8 cellular contexts compared by ENCODE assay signal in the genomic region with DNA sequence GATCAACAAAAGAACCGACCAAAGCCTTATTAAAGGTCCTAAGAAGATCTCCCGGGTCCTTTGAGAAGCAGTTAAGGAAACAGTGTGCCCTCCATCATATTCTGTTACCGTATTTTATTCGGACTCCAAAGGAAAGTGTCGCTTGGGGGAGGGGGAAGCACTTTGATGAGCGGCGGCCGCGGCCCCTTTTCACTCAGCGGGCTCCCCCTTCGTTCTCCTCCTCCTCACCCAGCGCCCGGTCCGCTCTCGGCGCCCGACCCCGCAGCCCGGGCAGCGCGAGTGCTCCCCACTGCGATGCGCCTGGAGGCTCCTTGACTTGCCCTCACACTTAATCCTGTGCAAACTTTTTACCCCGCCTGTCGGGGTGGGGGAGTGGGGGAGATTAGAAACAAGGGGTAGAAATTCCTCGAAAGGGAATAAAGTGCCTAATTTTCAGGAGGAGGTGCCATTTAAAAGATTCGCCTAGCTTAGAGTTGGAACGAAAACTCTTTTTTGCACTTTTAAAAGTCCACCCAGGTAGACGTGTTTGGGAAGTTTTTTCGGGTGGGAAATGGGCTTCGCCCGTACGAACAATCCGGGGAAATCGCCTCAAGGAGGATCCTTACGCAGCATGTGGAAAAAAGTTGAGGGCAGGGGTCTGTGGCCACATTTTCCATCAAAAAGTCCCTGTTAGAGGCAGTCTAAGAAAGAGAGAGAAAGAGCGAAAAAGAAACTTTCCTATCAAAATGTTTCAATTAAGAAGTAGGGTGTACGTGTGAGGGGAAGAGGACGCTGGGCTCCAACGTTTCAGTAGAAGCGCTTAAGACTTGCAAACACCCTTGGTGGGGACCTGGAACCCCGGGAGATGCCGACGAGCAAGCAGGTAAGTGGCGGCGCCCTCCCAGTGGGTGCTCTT. TPM values are rescaled to one million over a fixed set of nuclear protein-coding genes. Genes with fewer than 3 reads are reported as not detected.
A peak's percentile ranks its signal among the peaks of the same experiment; 100 is the strongest.
DNase-seq lines count a peak whose midpoint lies in the region; ATAC-seq and TF ChIP-seq lines count a peak whose summit lies in the region.

No MANE protein-coding gene starts in this region.

- H3K4me3 ChIP-seq in ascending aorta, result peak overlapping the region; percentile 66 to 70
- peak overlapping the region; percentile 30 to 53 (median 52) for H3K4me3 ChIP-seq in right lobe of liver
- peak overlapping the region; percentile 46 to 71 for H3K4me3 ChIP-seq in aorta (ENCODE audit: low read length in 2 of 2)

- H3K27ac Mint-ChIP-seq in IgD-negative memory B cell, result peak overlapping the region; percentile 78 to 93 (median 82)

- intact Hi-C loops in ascending aorta (cut with DNase I) (no loop called here), right lobe of liver (cut with DNase I) (no loop called here), aorta (cut with DNase I) (no loop called here)

- peaks cover 15% of the 10 kb centered on the region for H3K36me3 Mint-ChIP-seq in IgD-negative memory B cell

- H3K9me3 ChIP-seq in ascending aorta (no peaks in the 10 kb centered on the region), right lobe of liver (no peaks in the 10 kb centered on the region), aorta (ENCODE audit: control insufficient read depth, low read length) (peaks cover 1% of the 10 kb centered on the region)

- H3K4me1 ChIP-seq in ascending aorta (peaks cover 7 to 29% of the 10 kb centered on the region in 2 donors), right lobe of liver (peaks cover 0 to 50% (median 0%) of the 10 kb centered on the region in 4 donors), aorta (ENCODE audit: control insufficient read depth in 1 of 2, insufficient read depth in 2 of 2, low read length in 2 of 2) (no peaks in the 10 kb centered on the region)

- TF ChIP-seq CTCF in ascending aorta (IDR thresholded peaks at IDR 0.05), result no peak
- no peak for TF ChIP-seq CTCF in right lobe of liver (IDR thresholded peaks at IDR 0.05)

- H3K27me3 ChIP-seq in ascending aorta (peaks cover 29% of the 10 kb centered on the region), right lobe of liver (peaks cover 4% of the 10 kb centered on the region in 2 donors), aorta (ENCODE audit: control insufficient read depth in 1 of 2, insufficient read depth in 2 of 2, low read length in 1 of 2) (peaks cover 0 to 1% of the 10 kb centered on the region in 2 donors)

- peaks cover 77% of the 10 kb centered on the region for H3K27me3 Mint-ChIP-seq in IgD-negative memory B cell

- H3K4me3 Mint-ChIP-seq in IgD-negative memory B cell, result peak overlapping the region; percentile 82 to 96 (median 86)

- H3K36me3 ChIP-seq in ascending aorta, result peaks cover 0 to 10% of the 10 kb centered on the region in 2 donors
- peaks cover 0 to 12% (median 0%) of the 10 kb centered on the region in 4 donors for H3K36me3 ChIP-seq in right lobe of liver
- no peaks in the 10 kb centered on the region for H3K36me3 ChIP-seq in aorta (ENCODE audit: control insufficient read depth in 1 of 2, insufficient read depth in 2 of 2, low read length in 1 of 2)

- TF ChIP-seq POLR2A in right lobe of liver (IDR thresholded peaks at IDR 0.05), result no peak

- ATAC-seq in right lobe of liver (no peak), aorta (ENCODE audit: low FRiP score) (no peak), GM21515 (IDR thresholded peaks at IDR 0.05; ENCODE audit: unreplicated experiment) (no peak)

- H3K27ac ChIP-seq in ascending aorta (no peak overlapping the region), right lobe of liver (no peak overlapping the region), aorta (ENCODE audit: low read depth in 1 of 2, low read length in 2 of 2) (no peak overlapping the region)

- DNase-seq in DMS114 treated with DMSO at 0.1 percent for 48 hours (lab: John Stamatoyannopoulos, UW; ENCODE audit: unreplicated experiment), result peak; percentile 34
- DNase-seq in ascending aorta (ENCODE audit: low spot score in 2 of 2), result no peak
- peak in 1 of 3 donors; percentile 50 for DNase-seq in right lobe of liver
- DNase-seq in aorta, result no peak
- DNase-seq in SKM-1 treated with dmso at 0.1 percent for 144 hours (lab: John Stamatoyannopoulos, UW; ENCODE audit: unreplicated experiment), result no peak
- DNase-seq in NCI-H1092 treated with DMSO at 0.1 percent for 48 hours (lab: John Stamatoyannopoulos, UW), result no peak

- peaks cover 27 to 53% (median 28%) of the 10 kb centered on the region in 3 donors for H3K4me1 Mint-ChIP-seq in IgD-negative memory B cell

- peaks cover 0 to 6% (median 0%) of the 10 kb centered on the region in 3 donors for H3K9me3 Mint-ChIP-seq in IgD-negative memory B cell

- WGBS in right lobe of liver (ENCODE audit: insufficient coverage, low coverage, low lambda C conversion rate, missing lambda C conversion rate), result 4% methylated on average over 32 of the region's 46 CpGs
- 10 to 12% methylated on average over 46 of the region's 46 CpGs for WGBS in aorta, 2 donors

RNA-seq across cellular contexts. Expression of a gene that starts 1.1 kb away (rescaled TPM):
- polyA plus RNA-seq in IgD-negative memory B cell, result not detected
- total RNA-seq in ascending aorta, result not detected
- total RNA-seq in right lobe of liver, result not detected
- total RNA-seq in aorta, result not detected
- not detected for polyA plus RNA-seq in aorta
